9 cellular contexts compared by ENCODE assay signal in the genomic region with DNA sequence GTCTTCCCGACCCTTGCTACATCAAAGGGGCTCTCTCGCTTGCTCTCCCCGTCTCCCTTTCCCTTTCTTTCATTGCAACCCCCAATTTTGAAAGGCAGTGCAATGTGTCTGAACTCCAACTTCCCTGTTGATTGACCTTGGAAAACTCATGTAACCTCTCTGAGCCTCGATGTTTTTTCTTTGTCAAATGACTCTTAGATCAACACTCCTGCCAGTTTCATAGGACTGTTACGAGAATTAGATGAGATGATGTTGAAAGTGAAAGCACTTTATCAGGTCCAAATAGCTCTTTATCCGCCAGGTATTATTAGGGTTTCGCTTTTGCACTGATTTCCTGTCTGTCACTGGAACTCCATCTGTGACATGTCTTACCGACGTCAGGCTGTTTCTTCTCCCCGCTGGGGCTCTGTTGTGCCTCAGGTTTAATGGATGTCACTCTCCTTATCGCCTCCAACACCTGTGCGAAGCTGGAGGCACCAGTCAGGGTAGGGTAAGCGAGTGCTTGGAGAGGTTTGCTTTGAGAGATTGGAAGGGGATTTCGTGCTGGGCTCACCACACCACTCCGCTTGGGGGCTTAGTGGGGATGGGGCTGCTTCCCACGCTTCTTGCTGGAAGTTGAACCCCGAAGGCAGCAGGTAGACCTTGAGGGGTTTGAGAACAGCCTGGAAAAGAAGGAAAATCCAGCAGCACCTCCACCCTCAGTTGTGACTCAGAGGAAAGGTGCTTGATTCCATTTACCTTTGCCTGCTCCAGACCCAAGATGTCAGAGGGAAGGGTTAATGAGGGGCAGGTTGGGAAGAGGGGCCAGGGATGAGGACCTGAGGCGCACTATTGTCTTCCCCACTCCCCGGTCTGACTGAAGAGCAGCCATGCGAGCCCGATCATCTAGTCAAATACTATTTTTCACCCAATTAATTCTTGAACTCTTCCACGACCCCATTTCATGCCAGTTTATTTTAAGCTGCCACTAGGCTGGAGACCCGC. TPM values are rescaled to one million over a fixed set of nuclear protein-coding genes. Genes with fewer than 3 reads are reported as not detected.
DNase-seq lines count a peak whose midpoint lies in the region; ATAC-seq lines count a peak whose summit lies in the region.
"Had no signal": no experiment of that assay in that cellular context is flagged by ENCODE, and none has a peak within 500 bp of the region (broad histone marks: within the 10 kb centered on the region; RNA-seq: fewer than 3 reads in every experiment).

No MANE protein-coding gene starts in this region.

- ATAC-seq in GM18868 (IDR thresholded peaks at IDR 0.05; ENCODE audit: unreplicated experiment) (peak; percentile 50), HG03354 (IDR thresholded peaks at IDR 0.05; ENCODE audit: poor library complexity, severe bottlenecking, unreplicated experiment) (no peak)
- ATAC-seq: Panc1 had no signal

- peaks cover 33 to 55% of the 10 kb centered on the region in 2 donors for H3K4me1 ChIP-seq in duodenal mucosa (ENCODE audit: control insufficient read depth in 1 of 2, insufficient read depth in 2 of 2, low read length in 2 of 2)
- peaks cover 15% of the 10 kb centered on the region for H3K4me1 ChIP-seq in rectal smooth muscle tissue (ENCODE audit: control insufficient read depth, insufficient read depth, low read length)

- H3K9ac ChIP-seq in duodenal mucosa (ENCODE audit: low read depth in 1 of 2, low read length in 2 of 2): no peak overlapping the region
- H3K9ac ChIP-seq in rectal smooth muscle tissue (ENCODE audit: low read length): no peak overlapping the region

- peaks cover 82 to 90% of the 10 kb centered on the region in 2 donors for H3K27me3 ChIP-seq in duodenal mucosa (ENCODE audit: control insufficient read depth in 1 of 2, insufficient read depth in 2 of 2, low read length in 2 of 2)
- H3K27me3 ChIP-seq in rectal smooth muscle tissue (ENCODE audit: control insufficient read depth, insufficient read depth, low read length): peaks cover 75% of the 10 kb centered on the region

- no peaks in the 10 kb centered on the region for H3K9me3 ChIP-seq in duodenal mucosa (ENCODE audit: control insufficient read depth in 1 of 2, low read length in 2 of 2)

- H3K4me3 ChIP-seq in duodenal mucosa (ENCODE audit: low read depth in 1 of 2, low read length in 2 of 2): peak overlapping the region; percentile 53 to 57
- peak overlapping the region; percentile 41 for H3K4me3 ChIP-seq in rectal smooth muscle tissue (ENCODE audit: low read length)

- no peak overlapping the region for H3K27ac ChIP-seq in duodenal mucosa (ENCODE audit: low read depth, low read length)
- H3K27ac ChIP-seq in rectal smooth muscle tissue (ENCODE audit: low read depth, low read length): no peak overlapping the region

- DNase-seq in HuH-7 (ENCODE audit: low spot score) (peak; percentile 28), NCI-H1105 treated with DMSO at 0.1 percent for 48 hours (lab: John Stamatoyannopoulos, UW) (no peak), cerebellar cortex (ENCODE audit: low spot score) (no peak), mucosa of gallbladder (ENCODE audit: low spot score) (no peak)

- H3K36me3 ChIP-seq in duodenal mucosa (ENCODE audit: control insufficient read depth in 1 of 2, insufficient read depth in 2 of 2, low read length in 2 of 2): no peaks in the 10 kb centered on the region
- H3K36me3 ChIP-seq in rectal smooth muscle tissue (ENCODE audit: control insufficient read depth, insufficient read depth, low read length): no peaks in the 10 kb centered on the region

RNA-seq across cellular contexts. Expression of a gene that starts 4.3 kb away (rescaled TPM):
- total RNA-seq in mucosa of gallbladder: not detected

RNA-seq across cellular contexts. Expression of a gene that starts 50.8 kb away (rescaled TPM):
- total RNA-seq in mucosa of gallbladder: 0.86 TPM
